Comparison of ENCODE assay signal across 31 cellular contexts in the genomic region with DNA sequence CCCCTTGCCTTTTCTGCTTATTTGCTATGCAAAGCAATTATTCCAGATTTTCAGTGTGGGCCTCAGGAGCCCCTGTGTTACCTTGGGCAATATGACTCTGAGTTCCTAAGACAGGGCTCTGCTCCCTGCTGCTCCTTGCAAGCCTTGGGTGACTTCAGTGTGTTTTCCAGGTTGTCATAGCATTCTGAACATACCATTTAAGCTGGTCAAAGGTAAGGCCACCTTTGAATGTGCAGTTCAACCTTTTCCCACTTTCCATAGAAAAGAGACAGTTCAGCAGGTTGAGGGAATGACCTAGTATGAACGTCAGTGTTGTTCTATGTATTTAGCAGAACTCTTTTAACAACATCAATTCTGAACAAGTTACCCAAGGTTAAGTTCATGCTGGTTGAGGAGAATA.
"Had no signal": no experiment of that assay in that cellular context is flagged by ENCODE, and none has a peak within 500 bp of the region (broad histone marks: within the 10 kb centered on the region; RNA-seq: fewer than 3 reads in every experiment).

No MANE protein-coding gene starts in this region.

- H3K4me3 ChIP-seq: ascending aorta, breast epithelium, cardiac muscle cell, colonic mucosa had no signal

- H3K4me1 ChIP-seq: breast epithelium, colonic mucosa had no signal

- FAIRE-seq: endometrium, frontal cortex had no signal

- H3K4me3 Mint-ChIP-seq: activated B cell treated with CpG ODN at 0.5 μM for 24 hours; activated CD4-positive, alpha-beta memory T cell treated with anti-CD3 and anti-CD28 coated beads, Interleukin-2, amount 10 ng/mL, durations not matched to agents 7 days and 5 days; activated naive CD4-positive, alpha-beta T cell treated with anti-CD3 and anti-CD28 coated beads, Interleukin-2, amount 10 ng/mL, durations not matched to agents 7 days and 5 days; activated naive CD8-positive, alpha-beta T cell treated with anti-CD3 and anti-CD28 coated beads, Interleukin-2, amount 10 ng/mL, durations not matched to agents 7 days and 5 days; activated T-cell treated with anti-CD3 and anti-CD28 coated beads, Interleukin-2, amount 50 U/mL, for 24 hours; activated T-cell treated with anti-CD3 and anti-CD28 coated beads, Interleukin-2, amount 50 U/mL, for 72 hours; brain; T-helper 17 cell; T-helper 2 cell treated with Interferon-gamma antibody and Interleukin-4, amounts not matched to agents 5 μg/mL and 100 μg/mL, for 36 hours had no signal

- DNase-seq: activated B cell treated with CpG ODN at 0.5 μM for 24 hours; activated CD4-positive, alpha-beta memory T cell treated with anti-CD3 and anti-CD28 coated beads, Interleukin-2, amount 10 ng/mL, durations not matched to agents 7 days and 5 days; activated CD4-positive, alpha-beta T cell treated with anti-CD3 and anti-CD28 coated beads for 48 hours; activated CD8-positive, alpha-beta memory T cell treated with anti-CD3 and anti-CD28 coated beads, Interleukin-2, amount 50 U/mL, for 48 hours; activated gamma-delta T cell; activated naive CD4-positive, alpha-beta T cell; activated naive CD4-positive, alpha-beta T cell treated with anti-CD3 and anti-CD28 coated beads, Interleukin-2, amount 10 ng/mL, durations not matched to agents 7 days and 5 days; activated naive CD8-positive, alpha-beta T cell treated with anti-CD3 and anti-CD28 coated beads, Interleukin-2, amount 10 ng/mL, durations not matched to agents 7 days and 5 days; activated T-cell treated with anti-CD3 and anti-CD28 coated beads for 4 hours; activated T-cell treated with anti-CD3 and anti-CD28 coated beads, Interleukin-2, amount 50 U/mL, for 24 hours; activated T-cell treated with anti-CD3 and anti-CD28 coated beads, Interleukin-2, amount 50 U/mL, for 72 hours; central memory CD4-positive, alpha-beta T cell; cerebellar nuclear complex; colonic mucosa; effector CD8-positive, alpha-beta T cell; foreskin fibroblast; SW 1271; T-helper 1 cell; T-helper 17 cell; T1000; WERI-Rb-1 had no signal

- H3K4me1 Mint-ChIP-seq: activated B cell treated with CpG ODN at 0.5 μM for 24 hours; activated CD4-positive, alpha-beta memory T cell treated with anti-CD3 and anti-CD28 coated beads, Interleukin-2, amount 10 ng/mL, durations not matched to agents 7 days and 5 days; activated naive CD4-positive, alpha-beta T cell treated with anti-CD3 and anti-CD28 coated beads, Interleukin-2, amount 10 ng/mL, durations not matched to agents 7 days and 5 days; activated naive CD8-positive, alpha-beta T cell treated with anti-CD3 and anti-CD28 coated beads, Interleukin-2, amount 10 ng/mL, durations not matched to agents 7 days and 5 days; T-helper 17 cell had no signal

- H3K27ac Mint-ChIP-seq: activated B cell treated with CpG ODN at 0.5 μM for 24 hours; activated CD4-positive, alpha-beta memory T cell treated with anti-CD3 and anti-CD28 coated beads, Interleukin-2, amount 10 ng/mL, durations not matched to agents 7 days and 5 days; activated naive CD4-positive, alpha-beta T cell treated with anti-CD3 and anti-CD28 coated beads, Interleukin-2, amount 10 ng/mL, durations not matched to agents 7 days and 5 days; activated naive CD4-positive, alpha-beta T cell treated with anti-CD3 and anti-CD28 coated beads, Interleukin-2, amount 50 U/mL, for 72 hours; activated naive CD8-positive, alpha-beta T cell treated with anti-CD3 and anti-CD28 coated beads, Interleukin-2, amount 10 ng/mL, durations not matched to agents 7 days and 5 days; activated T-cell treated with anti-CD3 and anti-CD28 coated beads, Interleukin-2, amount 50 U/mL, for 24 hours; activated T-cell treated with anti-CD3 and anti-CD28 coated beads, Interleukin-2, amount 50 U/mL, for 72 hours; brain; T-helper 17 cell; T-helper 2 cell treated with Interferon-gamma antibody and Interleukin-4, amounts not matched to agents 5 μg/mL and 100 μg/mL, for 36 hours had no signal

- H3K36me3 ChIP-seq: ascending aorta, breast epithelium, cardiac muscle cell, colonic mucosa, WERI-Rb-1 had no signal

- ATAC-seq: activated CD4-positive, CD25-positive, alpha-beta regulatory T cell treated with anti-CD3 and anti-CD28 coated beads, Interleukin-2, amount 50 U/mL, for 24 hours; activated naive CD4-positive, alpha-beta T cell treated with anti-CD3 and anti-CD28 coated beads, Interleukin-2, amount 50 U/mL, for 72 hours; activated T-cell treated with anti-CD3 and anti-CD28 coated beads, Interleukin-2, amount 50 U/mL, for 72 hours; esophagus mucosa; T-helper 17 cell had no signal

- H3K9me3 Mint-ChIP-seq: activated CD4-positive, alpha-beta memory T cell treated with anti-CD3 and anti-CD28 coated beads, Interleukin-2, amount 10 ng/mL, durations not matched to agents 7 days and 5 days; activated naive CD4-positive, alpha-beta T cell treated with anti-CD3 and anti-CD28 coated beads, Interleukin-2, amount 10 ng/mL, durations not matched to agents 7 days and 5 days; activated naive CD4-positive, alpha-beta T cell treated with anti-CD3 and anti-CD28 coated beads, Interleukin-2, amount 50 U/mL, for 72 hours; activated naive CD8-positive, alpha-beta T cell treated with anti-CD3 and anti-CD28 coated beads, Interleukin-2, amount 10 ng/mL, durations not matched to agents 7 days and 5 days; activated T-cell treated with anti-CD3 and anti-CD28 coated beads, Interleukin-2, amount 50 U/mL, for 24 hours; activated T-cell treated with anti-CD3 and anti-CD28 coated beads, Interleukin-2, amount 50 U/mL, for 72 hours; T-helper 2 cell treated with Interferon-gamma antibody and Interleukin-4, amounts not matched to agents 5 μg/mL and 100 μg/mL, for 36 hours had no signal

- H3K27ac ChIP-seq: ascending aorta, breast epithelium, colonic mucosa, WERI-Rb-1 had no signal

- H3K36me3 Mint-ChIP-seq: activated naive CD4-positive, alpha-beta T cell treated with anti-CD3 and anti-CD28 coated beads, Interleukin-2, amount 10 ng/mL, durations not matched to agents 7 days and 5 days; activated naive CD4-positive, alpha-beta T cell treated with anti-CD3 and anti-CD28 coated beads, Interleukin-2, amount 50 U/mL, for 72 hours; activated naive CD8-positive, alpha-beta T cell treated with anti-CD3 and anti-CD28 coated beads, Interleukin-2, amount 10 ng/mL, durations not matched to agents 7 days and 5 days; brain had no signal

- H3K9me3 ChIP-seq: ascending aorta, breast epithelium, colonic mucosa had no signal

- H3K27me3 Mint-ChIP-seq: activated B cell treated with CpG ODN at 0.5 μM for 24 hours; activated naive CD4-positive, alpha-beta T cell treated with anti-CD3 and anti-CD28 coated beads, Interleukin-2, amount 10 ng/mL, durations not matched to agents 7 days and 5 days; activated T-cell treated with anti-CD3 and anti-CD28 coated beads, Interleukin-2, amount 50 U/mL, for 24 hours; brain; T-helper 17 cell had no signal

- H3K27me3 ChIP-seq: ascending aorta, breast epithelium, cardiac muscle cell, colonic mucosa had no signal
